37 cellular contexts compared by ENCODE assay signal in genomic region chr1:55381983-55382382, GRCh38.
"Had no signal": no experiment of that assay in that cellular context is flagged by ENCODE, and none has a peak within 500 bp of the region (broad histone marks: within the 10 kb centered on the region; RNA-seq: fewer than 3 reads in every experiment).

No MANE protein-coding gene starts in this region.

- H3K9me3 ChIP-seq: ascending aorta had no signal

- H3K4me3 Mint-ChIP-seq: activated B cell treated with CpG ODN at 0.5 μM for 24 hours; activated CD4-positive, alpha-beta memory T cell treated with anti-CD3 and anti-CD28 coated beads for 36 hours; activated CD4-positive, alpha-beta T cell treated with anti-CD3 and anti-CD28 coated beads, Interleukin-2, amount 10 ng/mL, durations not matched to agents 24 days and 14 days; activated CD8-positive, alpha-beta T cell treated with anti-CD3 and anti-CD28 coated beads for 36 hours; activated naive CD4-positive, alpha-beta T cell treated with anti-CD3 and anti-CD28 coated beads, Interleukin-2, amount 10 ng/mL, durations not matched to agents 7 days and 5 days; activated naive CD4-positive, alpha-beta T cell treated with anti-CD3 and anti-CD28 coated beads, Interleukin-2, amount 50 U/mL, for 24 hours; activated naive CD8-positive, alpha-beta T cell; activated naive CD8-positive, alpha-beta T cell treated with anti-CD3 and anti-CD28 coated beads, Interleukin-2, amount 10 ng/mL, durations not matched to agents 7 days and 5 days; activated naive CD8-positive, alpha-beta T cell treated with anti-CD3 and anti-CD28 coated beads, Interleukin-2, amount 50 U/mL, for 24 hours; activated T-cell treated with anti-CD3 and anti-CD28 coated beads, Interleukin-2, amount 50 U/mL, for 4 hours; activated T-cell treated with anti-CD3 and anti-CD28 coated beads, Interleukin-2, amount 50 U/mL, for 72 hours; activated T-helper 1 cell treated with anti-CD3 and anti-CD28 coated beads, Interleukin-12 subunit alpha, Interleukin-12 subunit beta, Interleukin-2, Interleukin-4 antibody, amounts not matched to agents 30 ng/mL and 10 ng/mL and 1 ng/mL, durations not matched to agents 14 hours and 24 hours and 36 hours; activated T-helper 17 cell treated with anti-CD3 and anti-CD28 coated beads, Interleukin-2, amount 50 U/mL, for 72 hours; brain; central memory CD8-positive, alpha-beta T cell; T-helper 1 cell treated with Interleukin-12 subunit alpha and Interleukin-12 subunit beta and Interleukin-4 antibody, amounts not matched to agents 30 μg/mL and 1 μg/mL, for 36 hours; T-helper 2 cell treated with Interferon-gamma antibody and Interleukin-4, amounts not matched to agents 5 μg/mL and 100 μg/mL, for 36 hours had no signal

- H3K27ac ChIP-seq: ascending aorta, cardiac muscle cell, VCaP had no signal

- H3K4me1 ChIP-seq: ascending aorta had no signal

- H3K27me3 ChIP-seq: ascending aorta, cardiac muscle cell had no signal

- H3K36me3 Mint-ChIP-seq: activated CD4-positive, alpha-beta memory T cell treated with anti-CD3 and anti-CD28 coated beads for 36 hours; activated naive CD4-positive, alpha-beta T cell treated with anti-CD3 and anti-CD28 coated beads, Interleukin-2, amount 10 ng/mL, durations not matched to agents 7 days and 5 days; activated naive CD4-positive, alpha-beta T cell treated with anti-CD3 and anti-CD28 coated beads, Interleukin-2, amount 50 U/mL, for 24 hours; activated naive CD8-positive, alpha-beta T cell; activated naive CD8-positive, alpha-beta T cell treated with anti-CD3 and anti-CD28 coated beads, Interleukin-2, amount 10 ng/mL, durations not matched to agents 7 days and 5 days; brain had no signal

- FAIRE-seq: TTC549 had no signal

- H3K9me3 Mint-ChIP-seq: activated B cell treated with CpG ODN at 0.5 μM for 24 hours; activated CD4-positive, alpha-beta memory T cell treated with anti-CD3 and anti-CD28 coated beads for 36 hours; activated CD4-positive, alpha-beta T cell treated with anti-CD3 and anti-CD28 coated beads, Interleukin-2, amount 10 ng/mL, durations not matched to agents 24 days and 14 days; activated naive CD4-positive, alpha-beta T cell treated with anti-CD3 and anti-CD28 coated beads, Interleukin-2, amount 50 U/mL, for 24 hours; activated naive CD8-positive, alpha-beta T cell treated with anti-CD3 and anti-CD28 coated beads, Interleukin-2, amount 10 ng/mL, durations not matched to agents 7 days and 5 days; activated naive CD8-positive, alpha-beta T cell treated with anti-CD3 and anti-CD28 coated beads, Interleukin-2, amount 50 U/mL, for 24 hours; activated T-cell treated with anti-CD3 and anti-CD28 coated beads, Interleukin-2, amount 50 U/mL, for 4 hours; activated T-cell treated with anti-CD3 and anti-CD28 coated beads, Interleukin-2, amount 50 U/mL, for 72 hours; activated T-helper 1 cell treated with anti-CD3 and anti-CD28 coated beads, Interleukin-12 subunit alpha, Interleukin-12 subunit beta, Interleukin-2, Interleukin-4 antibody, amounts not matched to agents 30 ng/mL and 10 ng/mL and 1 ng/mL, durations not matched to agents 14 hours and 24 hours and 36 hours; activated T-helper 17 cell treated with anti-CD3 and anti-CD28 coated beads, Interleukin-2, amount 50 U/mL, for 72 hours; central memory CD8-positive, alpha-beta T cell; T-helper 1 cell treated with Interleukin-12 subunit alpha and Interleukin-12 subunit beta and Interleukin-4 antibody, amounts not matched to agents 30 μg/mL and 1 μg/mL, for 36 hours; T-helper 2 cell treated with Interferon-gamma antibody and Interleukin-4, amounts not matched to agents 5 μg/mL and 100 μg/mL, for 36 hours had no signal

- DNase-seq: activated B cell treated with CpG ODN at 0.5 μM for 24 hours; activated CD4-positive, alpha-beta memory T cell treated with anti-CD3 and anti-CD28 coated beads for 36 hours; activated CD4-positive, alpha-beta T cell treated with anti-CD3 and anti-CD28 coated beads for 4 hours; activated CD4-positive, alpha-beta T cell treated with anti-CD3 and anti-CD28 coated beads, Interleukin-2, amount 50 U/mL, for 1 hour; activated CD4-positive, alpha-beta T cell treated with anti-CD3 and anti-CD28 coated beads, Interleukin-2, amount 50 U/mL, for 4 hours; activated CD4-positive, CD25-positive, alpha-beta regulatory T cell treated with anti-CD3 and anti-CD28 coated beads, Interleukin-2, amount 50 U/mL, for 72 hours; activated CD8-positive, alpha-beta memory T cell treated with anti-CD3 and anti-CD28 coated beads, Interleukin-2, amount 50 U/mL, for 4 hours; activated CD8-positive, alpha-beta T cell treated with anti-CD3 and anti-CD28 coated beads for 36 hours; activated effector memory CD4-positive, alpha-beta T cell treated with anti-CD3 and anti-CD28 coated beads, Interleukin-2, amount 50 U/mL, for 16 hours; activated gamma-delta T cell treated with Interleukin-2 at 50 U/mL for 16 hours; activated naive CD4-positive, alpha-beta T cell; activated naive CD4-positive, alpha-beta T cell treated with anti-CD3 and anti-CD28 coated beads, Interleukin-2, amount 10 ng/mL, durations not matched to agents 7 days and 5 days; activated naive CD8-positive, alpha-beta T cell treated with anti-CD3 and anti-CD28 coated beads, Interleukin-2, amount 10 ng/mL, durations not matched to agents 7 days and 5 days; activated naive CD8-positive, alpha-beta T cell treated with anti-CD3 and anti-CD28 coated beads, Interleukin-2, amount 50 U/mL, for 24 hours; activated T-cell treated with anti-CD3 and anti-CD28 coated beads for 4 hours; activated T-cell treated with anti-CD3 and anti-CD28 coated beads, Interleukin-2, amount 50 U/mL, for 1 hour; activated T-cell treated with anti-CD3 and anti-CD28 coated beads, Interleukin-2, amount 50 U/mL, for 4 hours; activated T-cell treated with anti-CD3 and anti-CD28 coated beads, Interleukin-2, amount 50 U/mL, for 72 hours; amygdala; anterior cingulate cortex; caudate nucleus; T-helper 1 cell; T-helper 2 cell; T-helper 9 cell had no signal

- H3K4me1 Mint-ChIP-seq: activated B cell treated with CpG ODN at 0.5 μM for 24 hours had no signal

- H3K4me3 ChIP-seq: ascending aorta, cardiac muscle cell had no signal

- H3K36me3 ChIP-seq: ascending aorta, cardiac muscle cell had no signal

- H3K27ac Mint-ChIP-seq: activated B cell treated with CpG ODN at 0.5 μM for 24 hours; activated CD4-positive, alpha-beta memory T cell treated with anti-CD3 and anti-CD28 coated beads for 36 hours; activated CD4-positive, alpha-beta T cell treated with anti-CD3 and anti-CD28 coated beads, Interleukin-2, amount 10 ng/mL, durations not matched to agents 24 days and 14 days; activated CD8-positive, alpha-beta T cell treated with anti-CD3 and anti-CD28 coated beads for 36 hours; activated naive CD4-positive, alpha-beta T cell treated with anti-CD3 and anti-CD28 coated beads, Interleukin-2, amount 10 ng/mL, durations not matched to agents 7 days and 5 days; activated naive CD4-positive, alpha-beta T cell treated with anti-CD3 and anti-CD28 coated beads, Interleukin-2, amount 50 U/mL, for 24 hours; activated naive CD8-positive, alpha-beta T cell; activated naive CD8-positive, alpha-beta T cell treated with anti-CD3 and anti-CD28 coated beads, Interleukin-2, amount 10 ng/mL, durations not matched to agents 7 days and 5 days; activated naive CD8-positive, alpha-beta T cell treated with anti-CD3 and anti-CD28 coated beads, Interleukin-2, amount 50 U/mL, for 24 hours; activated T-cell treated with anti-CD3 and anti-CD28 coated beads, Interleukin-2, amount 50 U/mL, for 72 hours; activated T-helper 1 cell treated with anti-CD3 and anti-CD28 coated beads, Interleukin-12 subunit alpha, Interleukin-12 subunit beta, Interleukin-2, Interleukin-4 antibody, amounts not matched to agents 30 ng/mL and 10 ng/mL and 1 ng/mL, durations not matched to agents 14 hours and 24 hours and 36 hours; activated T-helper 17 cell treated with anti-CD3 and anti-CD28 coated beads, Interleukin-2, amount 50 U/mL, for 72 hours; T-helper 1 cell treated with Interleukin-12 subunit alpha and Interleukin-12 subunit beta and Interleukin-4 antibody, amounts not matched to agents 30 μg/mL and 1 μg/mL, for 36 hours; T-helper 2 cell treated with Interferon-gamma antibody and Interleukin-4, amounts not matched to agents 5 μg/mL and 100 μg/mL, for 36 hours had no signal

- H3K27me3 Mint-ChIP-seq: activated CD8-positive, alpha-beta T cell treated with anti-CD3 and anti-CD28 coated beads for 36 hours; activated naive CD4-positive, alpha-beta T cell treated with anti-CD3 and anti-CD28 coated beads, Interleukin-2, amount 10 ng/mL, durations not matched to agents 7 days and 5 days; activated naive CD4-positive, alpha-beta T cell treated with anti-CD3 and anti-CD28 coated beads, Interleukin-2, amount 50 U/mL, for 24 hours; activated T-helper 17 cell treated with anti-CD3 and anti-CD28 coated beads, Interleukin-2, amount 50 U/mL, for 72 hours had no signal

- ATAC-seq: activated CD8-positive, alpha-beta T cell treated with anti-CD3 and anti-CD28 coated beads for 36 hours; activated naive CD8-positive, alpha-beta T cell treated with anti-CD3 and anti-CD28 coated beads, Interleukin-2, amount 50 U/mL, for 24 hours; activated T-cell treated with anti-CD3 and anti-CD28 coated beads, Interleukin-2, amount 50 U/mL, for 4 hours; activated T-cell treated with anti-CD3 and anti-CD28 coated beads, Interleukin-2, amount 50 U/mL, for 72 hours; activated T-helper 17 cell treated with anti-CD3 and anti-CD28 coated beads, Interleukin-2, amount 50 U/mL, for 72 hours had no signal
